1 cellular context compared by ENCODE assay signal in genomic region chr4:99536148-99536728, GRCh38.
TF ChIP-seq lines count a peak whose summit lies in the region.

No MANE protein-coding gene starts in this region.

TF ChIP-seq in IMR-90, 13 proteins besides CTCF, POLR2A, EP300 and RAD21:
- TF ChIP-seq RCOR1 (IDR thresholded peaks at IDR 0.05; ENCODE audit: insufficient replicate concordance, low read length) = no peak
- TF ChIP-seq MAFK (IDR thresholded peaks at IDR 0.05; ENCODE audit: low read depth, low read length) = no peak
- TF ChIP-seq MXI1 (IDR thresholded peaks at IDR 0.05; ENCODE audit: borderline replicate concordance, low read depth, low read length) = no peak
- TF ChIP-seq FOS (IDR thresholded peaks at IDR 0.05; ENCODE audit: low read depth, low read length) = no peak
- no peak for TF ChIP-seq USF2 (IDR thresholded peaks at IDR 0.05; ENCODE audit: low read depth, low read length)
- no peak for TF ChIP-seq SMC3 (IDR thresholded peaks at IDR 0.05; ENCODE audit: low read depth, low read length)
- TF ChIP-seq CHD1 (IDR thresholded peaks at IDR 0.05; ENCODE audit: low read depth, low read length) = no peak
- no peak for TF ChIP-seq ELK1 (IDR thresholded peaks at IDR 0.05; ENCODE audit: borderline replicate concordance, low read depth, low read length)
- TF ChIP-seq CEBPB (IDR thresholded peaks at IDR 0.05; ENCODE audit: low read depth, low read length) = no peak
- TF ChIP-seq RFX5 (IDR thresholded peaks at IDR 0.05; ENCODE audit: low read depth, low read length) = no peak
- TF ChIP-seq MAZ (IDR thresholded peaks at IDR 0.05; ENCODE audit: borderline replicate concordance, low read depth, low read length) = no peak
- TF ChIP-seq NFE2L2 (IDR thresholded peaks at IDR 0.05; ENCODE audit: low read depth, low read length) = no peak
- no peak for TF ChIP-seq BHLHE40 (IDR thresholded peaks at IDR 0.05; ENCODE audit: low read depth, low read length)
